1 cellular context compared by ENCODE assay signal in the genomic region with DNA sequence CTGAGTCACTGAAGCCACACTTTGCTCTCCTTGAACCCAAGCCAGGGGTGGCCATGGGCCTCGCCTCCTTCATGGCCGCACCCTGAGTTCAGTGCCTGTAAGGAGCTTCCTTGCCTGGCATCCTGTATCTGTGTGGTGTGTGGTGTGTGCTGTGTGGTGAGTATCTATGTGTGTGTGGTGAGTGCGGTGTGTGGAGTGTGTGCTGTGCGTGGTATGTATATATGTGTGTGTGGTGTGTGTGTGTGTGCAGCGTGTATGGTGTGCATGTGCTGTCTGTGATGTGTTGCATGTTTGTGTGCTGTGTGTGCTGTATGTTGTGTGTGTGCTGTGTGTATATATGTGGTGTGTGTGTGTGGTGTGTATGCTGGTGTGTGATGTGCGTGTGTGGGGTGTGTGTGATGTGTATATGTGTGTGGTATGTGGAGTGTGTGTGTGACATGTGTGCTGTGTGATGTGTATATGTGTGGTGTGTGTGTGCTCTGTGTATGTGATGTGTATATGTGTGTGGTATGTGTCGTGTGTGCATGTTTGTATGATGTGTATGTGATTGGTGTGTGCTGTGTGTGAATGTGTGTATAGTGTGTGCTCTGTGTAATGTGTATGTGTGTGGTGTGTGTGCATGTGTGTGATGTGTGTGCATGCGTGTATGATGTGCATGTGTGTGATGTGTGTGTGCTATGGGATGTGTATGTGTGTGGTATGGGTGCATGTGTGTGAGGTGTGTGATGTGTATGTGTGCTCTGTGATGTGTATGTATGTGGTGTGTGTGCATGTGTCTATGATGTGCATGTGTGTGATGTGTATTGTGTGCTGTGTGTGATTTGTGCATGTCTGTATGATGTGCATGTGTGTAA.
TF ChIP-seq lines count a peak whose summit lies in the region.

No MANE protein-coding gene starts in this region.

TF ChIP-seq in HepG2, 621 proteins besides CTCF, POLR2A, EP300 and RAD21 (continues in another document):
- TF ChIP-seq NR2F2 (IDR thresholded peaks at IDR 0.05; ENCODE audit: borderline replicate concordance, low read depth) (no peak), NONO (IDR thresholded peaks at IDR 0.05) (0 out of 2 replicates have a peak, but pooled peaks have one; percentile 42), NONO (CRISPR knock-in tag; conservative IDR thresholded peaks at IDR 0.05) (peak; percentile 60; the same call in 1 of the 2 replicates), ZNF678 (CRISPR knock-in tag; IDR thresholded peaks at IDR 0.05) (no peak), ATM (IDR thresholded peaks at IDR 0.05; ENCODE audit: borderline replicate concordance) (peak; percentile 48; the same call in 1 of the 2 replicates), ZGPAT (CRISPR knock-in tag; IDR thresholded peaks at IDR 0.05) (no peak), ONECUT2 (CRISPR knock-in tag; IDR thresholded peaks at IDR 0.05) (no peak), PATZ1 (CRISPR knock-in tag; IDR thresholded peaks at IDR 0.05) (no peak), ZNF614 (CRISPR knock-in tag; IDR thresholded peaks at IDR 0.05; ENCODE audit: borderline replicate concordance) (no peak), ZNF652 (CRISPR knock-in tag; IDR thresholded peaks at IDR 0.05; ENCODE audit: borderline replicate concordance, low read depth) (no peak), PCBP2 (optimal IDR thresholded peaks at IDR 0.05; ENCODE audit: low read depth, low read length, poor library complexity, severe bottlenecking) (no peak), ZNF343 (CRISPR knock-in tag; IDR thresholded peaks at IDR 0.05) (no peak), MNT (IDR thresholded peaks at IDR 0.05) (peak; percentile 57), JUNB (CRISPR knock-in tag; IDR thresholded peaks at IDR 0.05; ENCODE audit: borderline replicate concordance) (peak; percentile 36; the same call in 1 of the 2 replicates), JDP2 (CRISPR knock-in tag; IDR thresholded peaks at IDR 0.05; ENCODE audit: borderline replicate concordance) (no peak), TARDBP (CRISPR knock-in tag; IDR thresholded peaks at IDR 0.05) (peak; percentile 32; the same call in 1 of the 2 replicates), GPN1 (CRISPR knock-in tag; IDR thresholded peaks at IDR 0.05; ENCODE audit: borderline replicate concordance) (no peak), LCORL (IDR thresholded peaks at IDR 0.05) (peak; percentile 33; the same call in 1 of the 2 replicates), LCORL (CRISPR knock-in tag; IDR thresholded peaks at IDR 0.05) (no peak), MEIS2 (CRISPR knock-in tag; IDR thresholded peaks at IDR 0.05) (no peak), KLF11 (CRISPR knock-in tag; IDR thresholded peaks at IDR 0.05) (no peak), SYNCRIP (IDR thresholded peaks at IDR 0.05; ENCODE audit: insufficient read depth, low read depth, low read length) (no peak), ZBTB38 (CRISPR knock-in tag; IDR thresholded peaks at IDR 0.05) (no peak), IKZF4 (CRISPR knock-in tag; IDR thresholded peaks at IDR 0.05; ENCODE audit: borderline replicate concordance, low read depth, not compliant biosample characterization) (no peak), FOXC1 (CRISPR knock-in tag; IDR thresholded peaks at IDR 0.05; ENCODE audit: borderline replicate concordance) (no peak), ZNF30 (CRISPR knock-in tag; IDR thresholded peaks at IDR 0.05) (no peak), FOXP1 (IDR thresholded peaks at IDR 0.05) (peak; percentile 47; the same call in 1 of the 2 replicates), FOXP1 (CRISPR knock-in tag; IDR thresholded peaks at IDR 0.05) (no peak), HOXA7 (CRISPR knock-in tag; IDR thresholded peaks at IDR 0.05) (no peak), ZNF253 (CRISPR knock-in tag; IDR thresholded peaks at IDR 0.05; ENCODE audit: borderline replicate concordance) (no peak), ZNF607 (CRISPR knock-in tag; IDR thresholded peaks at IDR 0.05; ENCODE audit: borderline replicate concordance) (no peak), ERF (CRISPR knock-in tag; IDR thresholded peaks at IDR 0.05) (no peak)
- TF ChIP-seq, protein P1, sequence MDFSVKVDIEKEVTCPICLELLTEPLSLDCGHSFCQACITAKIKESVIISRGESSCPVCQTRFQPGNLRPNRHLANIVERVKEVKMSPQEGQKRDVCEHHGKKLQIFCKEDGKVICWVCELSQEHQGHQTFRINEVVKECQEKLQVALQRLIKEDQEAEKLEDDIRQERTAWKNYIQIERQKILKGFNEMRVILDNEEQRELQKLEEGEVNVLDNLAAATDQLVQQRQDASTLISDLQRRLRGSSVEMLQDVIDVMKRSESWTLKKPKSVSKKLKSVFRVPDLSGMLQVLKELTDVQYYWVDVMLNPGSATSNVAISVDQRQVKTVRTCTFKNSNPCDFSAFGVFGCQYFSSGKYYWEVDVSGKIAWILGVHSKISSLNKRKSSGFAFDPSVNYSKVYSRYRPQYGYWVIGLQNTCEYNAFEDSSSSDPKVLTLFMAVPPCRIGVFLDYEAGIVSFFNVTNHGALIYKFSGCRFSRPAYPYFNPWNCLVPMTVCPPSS (IDR thresholded peaks at IDR 0.05), result peak; percentile 65; the same call in 1 of the 2 replicates
- TF ChIP-seq, protein P2, sequence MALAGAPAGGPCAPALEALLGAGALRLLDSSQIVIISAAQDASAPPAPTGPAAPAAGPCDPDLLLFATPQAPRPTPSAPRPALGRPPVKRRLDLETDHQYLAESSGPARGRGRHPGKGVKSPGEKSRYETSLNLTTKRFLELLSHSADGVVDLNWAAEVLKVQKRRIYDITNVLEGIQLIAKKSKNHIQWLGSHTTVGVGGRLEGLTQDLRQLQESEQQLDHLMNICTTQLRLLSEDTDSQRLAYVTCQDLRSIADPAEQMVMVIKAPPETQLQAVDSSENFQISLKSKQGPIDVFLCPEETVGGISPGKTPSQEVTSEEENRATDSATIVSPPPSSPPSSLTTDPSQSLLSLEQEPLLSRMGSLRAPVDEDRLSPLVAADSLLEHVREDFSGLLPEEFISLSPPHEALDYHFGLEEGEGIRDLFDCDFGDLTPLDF (CRISPR knock-in tag; IDR thresholded peaks at IDR 0.05), result no peak
- TF ChIP-seq, protein P3, sequence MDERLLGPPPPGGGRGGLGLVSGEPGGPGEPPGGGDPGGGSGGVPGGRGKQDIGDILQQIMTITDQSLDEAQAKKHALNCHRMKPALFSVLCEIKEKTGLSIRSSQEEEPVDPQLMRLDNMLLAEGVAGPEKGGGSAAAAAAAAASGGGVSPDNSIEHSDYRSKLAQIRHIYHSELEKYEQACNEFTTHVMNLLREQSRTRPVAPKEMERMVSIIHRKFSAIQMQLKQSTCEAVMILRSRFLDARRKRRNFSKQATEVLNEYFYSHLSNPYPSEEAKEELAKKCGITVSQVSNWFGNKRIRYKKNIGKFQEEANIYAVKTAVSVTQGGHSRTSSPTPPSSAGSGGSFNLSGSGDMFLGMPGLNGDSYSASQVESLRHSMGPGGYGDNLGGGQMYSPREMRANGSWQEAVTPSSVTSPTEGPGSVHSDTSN (CRISPR knock-in tag; IDR thresholded peaks at IDR 0.05), result no peak
- TF ChIP-seq, protein P4, sequence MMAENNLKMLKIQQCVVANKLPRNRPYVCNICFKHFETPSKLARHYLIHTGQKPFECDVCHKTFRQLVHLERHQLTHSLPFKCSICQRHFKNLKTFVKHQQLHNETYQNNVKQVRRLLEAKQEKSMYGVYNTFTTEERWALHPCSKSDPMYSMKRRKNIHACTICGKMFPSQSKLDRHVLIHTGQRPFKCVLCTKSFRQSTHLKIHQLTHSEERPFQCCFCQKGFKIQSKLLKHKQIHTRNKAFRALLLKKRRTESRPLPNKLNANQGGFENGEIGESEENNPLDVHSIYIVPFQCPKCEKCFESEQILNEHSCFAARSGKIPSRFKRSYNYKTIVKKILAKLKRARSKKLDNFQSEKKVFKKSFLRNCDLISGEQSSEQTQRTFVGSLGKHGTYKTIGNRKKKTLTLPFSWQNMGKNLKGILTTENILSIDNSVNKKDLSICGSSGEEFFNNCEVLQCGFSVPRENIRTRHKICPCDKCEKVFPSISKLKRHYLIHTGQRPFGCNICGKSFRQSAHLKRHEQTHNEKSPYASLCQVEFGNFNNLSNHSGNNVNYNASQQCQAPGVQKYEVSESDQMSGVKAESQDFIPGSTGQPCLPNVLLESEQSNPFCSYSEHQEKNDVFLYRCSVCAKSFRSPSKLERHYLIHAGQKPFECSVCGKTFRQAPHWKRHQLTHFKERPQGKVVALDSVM (CRISPR knock-in tag; IDR thresholded peaks at IDR 0.05), result no peak
- TF ChIP-seq, protein P5, sequence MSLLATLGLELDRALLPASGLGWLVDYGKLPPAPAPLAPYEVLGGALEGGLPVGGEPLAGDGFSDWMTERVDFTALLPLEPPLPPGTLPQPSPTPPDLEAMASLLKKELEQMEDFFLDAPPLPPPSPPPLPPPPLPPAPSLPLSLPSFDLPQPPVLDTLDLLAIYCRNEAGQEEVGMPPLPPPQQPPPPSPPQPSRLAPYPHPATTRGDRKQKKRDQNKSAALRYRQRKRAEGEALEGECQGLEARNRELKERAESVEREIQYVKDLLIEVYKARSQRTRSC (CRISPR knock-in tag; IDR thresholded peaks at IDR 0.05; ENCODE audit: low read depth), result no peak
